Comparison of ENCODE assay signal across 1 cellular context in the genomic region with DNA sequence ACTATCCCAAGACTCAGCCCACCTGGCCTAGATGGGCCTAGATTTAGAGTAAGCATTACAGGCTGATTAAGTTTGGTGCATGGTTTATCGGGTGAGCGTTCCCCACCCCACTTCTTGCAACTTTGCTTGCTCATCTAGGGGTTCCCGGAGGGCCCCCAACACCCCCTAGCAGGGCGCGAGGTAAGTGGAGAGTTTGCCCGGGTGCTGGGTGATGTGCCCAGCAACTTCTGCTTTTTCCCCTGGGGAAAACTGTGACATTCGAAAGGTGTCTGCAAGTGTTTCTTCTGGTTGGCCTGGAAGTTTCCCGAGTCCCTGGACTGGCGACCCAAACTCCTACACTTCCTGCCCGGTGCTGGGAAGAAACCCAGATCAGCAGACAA.
TF ChIP-seq lines count a peak whose summit lies in the region.

No MANE protein-coding gene starts in this region.

TF ChIP-seq in H1, 55 proteins besides CTCF, POLR2A, EP300 and RAD21:
- TF ChIP-seq GABPA (IDR thresholded peaks at IDR 0.05; ENCODE audit: borderline replicate concordance, insufficient read depth, low read length) (no peak), BACH1 (IDR thresholded peaks at IDR 0.05; ENCODE audit: low read length) (0 out of 2 replicates have a peak, but pooled peaks have one; percentile 17), EZH2 (IDR thresholded peaks at IDR 0.05; ENCODE audit: low read depth, low read length, severe bottlenecking) (peak; percentile 22), HDAC6 (IDR thresholded peaks at IDR 0.05; ENCODE audit: low read depth, low read length) (no peak), MAFK (IDR thresholded peaks at IDR 0.05; ENCODE audit: low read depth, low read length) (no peak)
